Comparison of ENCODE assay signal across 11 cellular contexts in genomic region chr5:154611341-154611767, GRCh38.
DNase-seq lines count a peak whose midpoint lies in the region; ATAC-seq and TF ChIP-seq lines count a peak whose summit lies in the region.
"Had no signal": no experiment of that assay in that cellular context is flagged by ENCODE, and none has a peak within 500 bp of the region (broad histone marks: within the 10 kb centered on the region; RNA-seq: fewer than 3 reads in every experiment).

No MANE protein-coding gene starts in this region.

- no peak for ATAC-seq in activated B cell treated with CpG ODN at 0.5 μM for 24 hours (ENCODE audit: low read depth)
- no peak for ATAC-seq in GM18519 (IDR thresholded peaks at IDR 0.05; ENCODE audit: low FRiP score, unreplicated experiment)
- no peak for ATAC-seq in activated T-cell treated with anti-CD3 and anti-CD28 coated beads, Interleukin-2, amount 50 U/mL, for 4 hours

- CTCF ChIA-PET in activated B cell treated with CpG ODN at 0.5 μM for 24 hours (lab: Charles Lee), result interaction anchor here (1.8 to 4.2 kb wide), 2 partner anchors 143 to 145 kb away, joined by 5 to 15 read pairs; no protein-coding TSS in a partner anchor

- no peaks in the 10 kb centered on the region for H3K9me3 ChIP-seq in ES-I3 (ENCODE audit: control insufficient read depth, insufficient read depth, low read length)
- H3K9me3 ChIP-seq: vagina had no signal

- intact Hi-C loops in activated B cell treated with CpG ODN at 0.5 μM for 24 hours (cut with micrococcal nuclease), result loop anchor here (10.0 kb wide), 1 partner anchor 637 kb away; no protein-coding TSS in a partner anchor

- H3K27ac Mint-ChIP-seq in activated B cell treated with CpG ODN at 0.5 μM for 24 hours, result no peak overlapping the region
- no peak overlapping the region for H3K27ac Mint-ChIP-seq in glutamatergic neuron (ENCODE audit: unreplicated experiment)
- H3K27ac Mint-ChIP-seq in osteocyte (ENCODE audit: unreplicated experiment), result no peak overlapping the region

- H3K36me3 Mint-ChIP-seq in activated B cell treated with CpG ODN at 0.5 μM for 24 hours (ENCODE audit: low read depth) (no peaks in the 10 kb centered on the region), glutamatergic neuron (ENCODE audit: unreplicated experiment) (no peaks in the 10 kb centered on the region), osteocyte (ENCODE audit: unreplicated experiment) (no peaks in the 10 kb centered on the region)
- no peaks in the 10 kb centered on the region for H3K36me3 Mint-ChIP-seq in activated T-cell treated with anti-CD3 and anti-CD28 coated beads, Interleukin-2, amount 50 U/mL, for 4 hours (ENCODE audit: insufficient read depth)

- peaks cover 45% of the 10 kb centered on the region for H3K27me3 Mint-ChIP-seq in activated B cell treated with CpG ODN at 0.5 μM for 24 hours
- peaks cover 8% of the 10 kb centered on the region for H3K27me3 Mint-ChIP-seq in glutamatergic neuron (ENCODE audit: unreplicated experiment)
- H3K27me3 Mint-ChIP-seq in osteocyte (ENCODE audit: unreplicated experiment), result peaks cover 73% of the 10 kb centered on the region
- peaks cover 65% of the 10 kb centered on the region for H3K27me3 Mint-ChIP-seq in activated T-cell treated with anti-CD3 and anti-CD28 coated beads, Interleukin-2, amount 50 U/mL, for 4 hours (ENCODE audit: low read depth)

- TF ChIP-seq CTCF in activated B cell treated with CpG ODN at 0.5 μM for 24 hours (IDR thresholded peaks at IDR 0.05) (no peak), glutamatergic neuron (IDR thresholded peaks at IDR 0.05; ENCODE audit: partially characterized antibody, unreplicated experiment) (no peak), osteocyte (IDR thresholded peaks at IDR 0.05) (no peak)

- no peaks in the 10 kb centered on the region for H3K9me3 Mint-ChIP-seq in activated B cell treated with CpG ODN at 0.5 μM for 24 hours
- H3K9me3 Mint-ChIP-seq in glutamatergic neuron (ENCODE audit: unreplicated experiment), result peaks cover 4% of the 10 kb centered on the region
- H3K9me3 Mint-ChIP-seq in osteocyte (ENCODE audit: unreplicated experiment), result no peaks in the 10 kb centered on the region
- H3K9me3 Mint-ChIP-seq in activated T-cell treated with anti-CD3 and anti-CD28 coated beads, Interleukin-2, amount 50 U/mL, for 4 hours, result no peaks in the 10 kb centered on the region

- H3K9ac ChIP-seq in ES-I3 (ENCODE audit: low read depth, low read length), result peak overlapping the region; percentile 37; the same call in 1 of the 2 replicates

- POLR2A ChIA-PET in activated B cell treated with CpG ODN at 0.5 μM for 24 hours (lab: Charles Lee), result no interaction called here

- H3K4me1 ChIP-seq in ES-I3 (ENCODE audit: insufficient read depth, low read length), result peaks cover 25% of the 10 kb centered on the region

- no peaks in the 10 kb centered on the region for H3K36me3 ChIP-seq in ES-I3 (ENCODE audit: insufficient read depth, low read length)
- H3K36me3 ChIP-seq: vagina had no signal

- DNase-seq in activated B cell treated with CpG ODN at 0.5 μM for 24 hours (no peak), glutamatergic neuron (no peak), osteocyte (ENCODE audit: extremely low spot score, unreplicated experiment) (no peak), NOMO-1 treated with DMSO at 0.1 percent for 48 hours (lab: John Stamatoyannopoulos, UW; ENCODE audit: unreplicated experiment) (no peak), NCI-H1105 (lab: John Stamatoyannopoulos, UW) (no peak)
- DNase-seq in activated T-cell treated with anti-CD3 and anti-CD28 coated beads, Interleukin-2, amount 50 U/mL, for 4 hours, result no peak
- DNase-seq: activated CD4-positive, alpha-beta T cell treated with anti-CD3 and anti-CD28 coated beads, Interleukin-2, amount 50 U/mL, for 1 hour; NCI-H446 treated with DMSO at 0.1 percent for 48 hours had no signal

- H3K4me1 Mint-ChIP-seq in activated B cell treated with CpG ODN at 0.5 μM for 24 hours (peaks cover 16% of the 10 kb centered on the region), glutamatergic neuron (ENCODE audit: low read depth, unreplicated experiment) (peaks cover 2% of the 10 kb centered on the region), osteocyte (ENCODE audit: unreplicated experiment) (peaks cover 14% of the 10 kb centered on the region)
- peaks cover 9% of the 10 kb centered on the region for H3K4me1 Mint-ChIP-seq in activated T-cell treated with anti-CD3 and anti-CD28 coated beads, Interleukin-2, amount 50 U/mL, for 4 hours (ENCODE audit: low read depth)

- H3K4me3 Mint-ChIP-seq in activated B cell treated with CpG ODN at 0.5 μM for 24 hours (peak overlapping the region; percentile 48), glutamatergic neuron (ENCODE audit: unreplicated experiment) (peak overlapping the region; percentile 84), osteocyte (ENCODE audit: unreplicated experiment) (peak overlapping the region; percentile 70)
- H3K4me3 Mint-ChIP-seq in activated T-cell treated with anti-CD3 and anti-CD28 coated beads, Interleukin-2, amount 50 U/mL, for 4 hours, result no peak overlapping the region
